Comparison of ENCODE assay signal across 27 cellular contexts in the genomic region with DNA sequence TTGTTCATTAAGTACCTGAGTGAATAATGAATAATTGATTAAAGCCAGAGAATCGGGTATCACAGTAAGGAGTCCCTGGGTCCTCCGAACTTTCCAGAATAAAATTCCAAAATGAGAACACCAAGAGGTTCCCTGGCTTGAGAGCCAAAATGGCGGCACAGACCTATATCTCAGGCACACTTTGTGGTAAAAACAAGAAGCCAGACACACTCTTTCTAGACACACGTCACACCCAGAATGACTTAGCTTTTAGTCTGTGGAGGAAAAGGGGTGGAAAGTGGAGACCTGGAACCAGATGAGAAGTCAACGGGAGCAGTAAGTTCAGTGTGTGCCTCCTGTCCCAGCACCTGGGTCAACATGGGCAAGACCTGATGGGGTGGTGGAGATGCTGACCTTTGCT. TPM values are rescaled to one million over a fixed set of nuclear protein-coding genes. Genes with fewer than 3 reads are reported as not detected.
DNase-seq lines count a peak whose midpoint lies in the region; ATAC-seq lines count a peak whose summit lies in the region.
"Had no signal": no experiment of that assay in that cellular context is flagged by ENCODE, and none has a peak within 500 bp of the region (broad histone marks: within the 10 kb centered on the region; RNA-seq: fewer than 3 reads in every experiment).

No MANE protein-coding gene starts in this region.

- no peak overlapping the region for H3K27ac Mint-ChIP-seq in stimulated activated naive CD8-positive, alpha-beta T cell treated with anti-CD3 and anti-CD28 coated beads, Interleukin-15, amount 100 ng/mL, for 72 hours
- H3K27ac Mint-ChIP-seq: progenitor cell of endocrine pancreas had no signal

- peaks cover 20% of the 10 kb centered on the region for H3K4me1 Mint-ChIP-seq in stimulated activated naive CD8-positive, alpha-beta T cell treated with anti-CD3 and anti-CD28 coated beads, Interleukin-15, amount 100 ng/mL, for 72 hours

- H3K4me3 ChIP-seq in HUES64 (ENCODE audit: low read length) (no peak overlapping the region; the same call in 1 of the 2 replicates), iPS-18a (ENCODE audit: low read length) (peak overlapping the region; percentile 38)
- H3K4me3 ChIP-seq: BLaER1 had no signal

- peak overlapping the region; percentile 68 to 70 for H3K4me3 Mint-ChIP-seq in stimulated activated naive CD8-positive, alpha-beta T cell treated with anti-CD3 and anti-CD28 coated beads, Interleukin-15, amount 100 ng/mL, for 72 hours

- DNase-seq in stimulated activated naive CD8-positive, alpha-beta T cell treated with anti-CD3 and anti-CD28 coated beads, Interleukin-15, amount 100 ng/mL, for 72 hours, result no peak
- DNase-seq in stimulated activated naive CD8-positive, alpha-beta T cell treated with anti-CD3 and anti-CD28 coated beads, Interleukin-15, Interleukin-2, amounts not matched to agents 100 U/mL and 50 U/mL, for 24 hours, result no peak
- DNase-seq in putamen (ENCODE audit: low spot score), result no peak
- DNase-seq in central memory CD4-positive, alpha-beta T cell, result no peak
- DNase-seq: activated CD4-positive, alpha-beta T cell treated with anti-CD3 and anti-CD28 coated beads for 4 hours; activated CD8-positive, alpha-beta memory T cell treated with anti-CD3 and anti-CD28 coated beads for 24 hours; activated T-cell treated with anti-CD3 and anti-CD28 coated beads, Interleukin-2, amount 50 U/mL, for 24 hours; hippocampal formation; mesenchymal stem cell; NCI-H1105 treated with DMSO at 0.1 percent for 48 hours; NCI-H187 treated with DMSO at 0.1 percent for 48 hours; NCI-H2171 treated with DMSO at 0.1 percent for 48 hours; NCI-H510A; SIG-M5; stimulated activated CD4-positive, alpha-beta T cell treated with anti-CD3 and anti-CD28 coated beads, Interleukin-12 subunit alpha, Interleukin-12 subunit beta, amount 100 ng/mL, for 4 hours; stimulated activated CD4-positive, alpha-beta T cell treated with anti-CD3 and anti-CD28 coated beads, Interleukin-4, amount 100 ng/mL, for 1 hour; T-helper 9 cell had no signal

- H3K9ac ChIP-seq in HUES64 (ENCODE audit: low read depth, low read length) (no peak overlapping the region), iPS-18a (ENCODE audit: low read length) (no peak overlapping the region)
- H3K9ac ChIP-seq: BLaER1 had no signal

- H3K27me3 ChIP-seq in HUES64 (ENCODE audit: insufficient read depth, low read length) (no peaks in the 10 kb centered on the region), iPS-18a (ENCODE audit: control insufficient read depth, insufficient read depth, low read length) (no peaks in the 10 kb centered on the region)
- H3K27me3 ChIP-seq: BLaER1, breast epithelium, gastroesophageal sphincter, tibial nerve had no signal

- ATAC-seq in stimulated activated naive CD8-positive, alpha-beta T cell treated with anti-CD3 and anti-CD28 coated beads, Interleukin-15, amount 100 ng/mL, for 72 hours, result no peak
- no peak for ATAC-seq in stimulated activated naive CD8-positive, alpha-beta T cell treated with anti-CD3 and anti-CD28 coated beads, Interleukin-15, Interleukin-2, amounts not matched to agents 100 U/mL and 50 U/mL, for 24 hours
- no peak for ATAC-seq in GM21717 (IDR thresholded peaks at IDR 0.05; ENCODE audit: unreplicated experiment)
- ATAC-seq: gastroesophageal sphincter had no signal

- H3K27ac ChIP-seq in HUES64 (ENCODE audit: low read depth, low read length), result peak overlapping the region; percentile 75; the same call in 1 of the 2 replicates
- no peak overlapping the region for H3K27ac ChIP-seq in iPS-18a (ENCODE audit: low read length)
- H3K27ac ChIP-seq: BLaER1, breast epithelium, gastroesophageal sphincter, tibial nerve, VCaP had no signal

- WGBS in HUES64, result 96% methylated on average over 5 of the region's 5 CpGs

- H3K9me3 ChIP-seq in HUES64 (ENCODE audit: insufficient read depth, low read depth, low read length) (no peaks in the 10 kb centered on the region), iPS-18a (ENCODE audit: control insufficient read depth, low read depth, low read length) (no peaks in the 10 kb centered on the region)
- H3K9me3 ChIP-seq: BLaER1, breast epithelium, gastroesophageal sphincter, tibial nerve had no signal

- H3K9me3 Mint-ChIP-seq in stimulated activated naive CD8-positive, alpha-beta T cell treated with anti-CD3 and anti-CD28 coated beads, Interleukin-15, amount 100 ng/mL, for 72 hours, result no peaks in the 10 kb centered on the region
- H3K9me3 Mint-ChIP-seq: activated T-cell treated with anti-CD3 and anti-CD28 coated beads, Interleukin-2, amount 50 U/mL, for 24 hours had no signal

- H3K4me1 ChIP-seq in HUES64 (ENCODE audit: insufficient read depth, low read length) (peaks cover 20% of the 10 kb centered on the region; the same call in 1 of the 2 replicates), iPS-18a (ENCODE audit: control insufficient read depth, low read depth, low read length) (peaks cover 12% of the 10 kb centered on the region)
- H3K4me1 ChIP-seq: breast epithelium, gastroesophageal sphincter, tibial nerve had no signal

- no peaks in the 10 kb centered on the region for H3K36me3 ChIP-seq in HUES64 (ENCODE audit: insufficient read depth, low read length)
- no peaks in the 10 kb centered on the region for H3K36me3 ChIP-seq in iPS-18a (ENCODE audit: control insufficient read depth, low read depth, low read length)
- H3K36me3 ChIP-seq: breast epithelium, gastroesophageal sphincter, tibial nerve had no signal

- H3K27me3 Mint-ChIP-seq in stimulated activated naive CD8-positive, alpha-beta T cell treated with anti-CD3 and anti-CD28 coated beads, Interleukin-15, amount 100 ng/mL, for 72 hours, result no peaks in the 10 kb centered on the region
- H3K27me3 Mint-ChIP-seq: activated T-cell treated with anti-CD3 and anti-CD28 coated beads, Interleukin-2, amount 50 U/mL, for 24 hours had no signal

RNA-seq across cellular contexts. Expression of a gene that starts 8.4 kb away (rescaled TPM):
- 0.30 TPM for polyA plus RNA-seq in HUES64 (2013, experiment 1 of 2)
- polyA plus RNA-seq in HUES64 (2013, experiment 2 of 2), result 0.19 TPM
- polyA plus RNA-seq: AG04450 had no signal

RNA-seq across cellular contexts. Expression of a gene that starts 51.3 kb away (rescaled TPM):
- polyA plus RNA-seq in HUES64 (2013, experiment 1 of 2), result 22.8 TPM
- 23.5 TPM for polyA plus RNA-seq in HUES64 (2013, experiment 2 of 2)

RNA-seq across cellular contexts. Expression of a gene that starts 54.6 kb away (rescaled TPM):
- polyA plus RNA-seq in HUES64 (2013, experiment 1 of 2), result 102 TPM
- 120 TPM for polyA plus RNA-seq in HUES64 (2013, experiment 2 of 2)
